Comparison of ENCODE assay signal across 17 cellular contexts in genomic region chr3:127639173-127640030, GRCh38. TPM values are rescaled to one million over a fixed set of nuclear protein-coding genes. Genes with fewer than 3 reads are reported as not detected.
A peak's percentile ranks its signal among the peaks of the same experiment; 100 is the strongest.
DNase-seq lines count a peak whose midpoint lies in the region; ATAC-seq, FAIRE-seq and TF ChIP-seq lines count a peak whose summit lies in the region.
"Had no signal": no experiment of that assay in that cellular context is flagged by ENCODE, and none has a peak within 500 bp of the region (broad histone marks: within the 10 kb centered on the region; RNA-seq: fewer than 3 reads in every experiment).

No MANE protein-coding gene starts in this region.

- peaks cover 2% of the 10 kb centered on the region for H3K27me3 Mint-ChIP-seq in astrocyte (ENCODE audit: low read depth, unreplicated experiment)
- H3K27me3 Mint-ChIP-seq: B cell, T-helper 17 cell had no signal

- no peak for ATAC-seq in GM18873 (IDR thresholded peaks at IDR 0.05; ENCODE audit: low FRiP score, unreplicated experiment)
- ATAC-seq in heart right ventricle: no peak
- ATAC-seq: HepG2, T-helper 17 cell, upper lobe of right lung had no signal

- peaks cover 30% of the 10 kb centered on the region for H3K4me1 Mint-ChIP-seq in astrocyte (ENCODE audit: low read depth, unreplicated experiment)
- H3K4me1 Mint-ChIP-seq: B cell had no signal

- H3K4me3 Mint-ChIP-seq in astrocyte (ENCODE audit: unreplicated experiment): peak overlapping the region; percentile 41
- H3K4me3 Mint-ChIP-seq: B cell, T-helper 17 cell had no signal

- DNase-seq in AG20443 (ENCODE audit: low spot score): peak; percentile 72
- peak; percentile 65 for DNase-seq in HT1080 (ENCODE audit: low read depth)
- peak; percentile 18 for DNase-seq in astrocyte (ENCODE audit: low read depth)
- DNase-seq in islet precursor cell: peak; percentile 92
- DNase-seq in GM19240 (ENCODE audit: insufficient read length, low spot score): no peak
- DNase-seq in uterus: no peak
- no peak for DNase-seq in heart right ventricle
- DNase-seq: activated CD4-positive, alpha-beta T cell treated with anti-CD3 and anti-CD28 coated beads, Interleukin-2, amount 50 U/mL, for 4 hours; activated naive CD4-positive, alpha-beta T cell; left ventricle myocardium inferior; NCI-H187; stimulated activated CD4-positive, alpha-beta T cell treated with anti-CD3 and anti-CD28 coated beads, Interleukin-12 subunit alpha, Interleukin-12 subunit beta, amount 100 ng/mL, for 4 hours; T-helper 17 cell; upper lobe of right lung had no signal

- peaks cover 10% of the 10 kb centered on the region for H3K4me1 ChIP-seq in astrocyte (ENCODE audit: insufficient read depth, low read length)
- no peaks in the 10 kb centered on the region for H3K4me1 ChIP-seq in uterus
- H3K4me1 ChIP-seq in heart right ventricle: no peaks in the 10 kb centered on the region
- H3K4me1 ChIP-seq: left ventricle myocardium inferior, upper lobe of right lung had no signal

- no peaks in the 10 kb centered on the region for H3K9me3 Mint-ChIP-seq in astrocyte (ENCODE audit: unreplicated experiment)

- intact Hi-C loops in uterus (cut with DNase I; ENCODE audit: low total_unique reads): no loop called here
- intact Hi-C loops in heart right ventricle (cut with DNase I): no loop called here

- no peak overlapping the region for H3K9ac ChIP-seq in astrocyte (ENCODE audit: low read length)

- H3K27ac ChIP-seq in astrocyte (ENCODE audit: low read depth, low read length) (no peak overlapping the region), uterus (no peak overlapping the region), heart right ventricle (no peak overlapping the region)
- H3K27ac ChIP-seq: left ventricle myocardium inferior, upper lobe of right lung had no signal

- no peaks in the 10 kb centered on the region for H3K27me3 ChIP-seq in astrocyte (ENCODE audit: insufficient read depth, low read length)
- H3K27me3 ChIP-seq in uterus: no peaks in the 10 kb centered on the region
- peaks cover 0 to 5% (median 0%) of the 10 kb centered on the region in 7 donors for H3K27me3 ChIP-seq in heart right ventricle
- H3K27me3 ChIP-seq: upper lobe of right lung had no signal

- no peak overlapping the region for H2AFZ ChIP-seq in astrocyte (ENCODE audit: low read depth, low read length)

- no peaks in the 10 kb centered on the region for H3K79me2 ChIP-seq in astrocyte (ENCODE audit: insufficient read depth, low read length)

- no peaks in the 10 kb centered on the region for H3K36me3 Mint-ChIP-seq in astrocyte (ENCODE audit: low read depth, unreplicated experiment)

- H3K36me3 ChIP-seq in astrocyte (ENCODE audit: insufficient read depth, low read length): no peaks in the 10 kb centered on the region
- no peaks in the 10 kb centered on the region for H3K36me3 ChIP-seq in uterus
- no peaks in the 10 kb centered on the region for H3K36me3 ChIP-seq in heart right ventricle
- H3K36me3 ChIP-seq: left ventricle myocardium inferior, upper lobe of right lung had no signal

- no peak for FAIRE-seq in astrocyte (lab: Jason Lieb, UNC)
- FAIRE-seq: HepG2 had no signal

- H4K20me1 ChIP-seq in astrocyte (ENCODE audit: insufficient read depth, low read length): no peaks in the 10 kb centered on the region

- H3K4me2 ChIP-seq in astrocyte (ENCODE audit: low read length): peak overlapping the region; percentile 3

- H3K4me3 ChIP-seq in astrocyte (ENCODE audit: insufficient read depth, low read depth, low read length): no peak overlapping the region
- H3K4me3 ChIP-seq in uterus: no peak overlapping the region
- no peak overlapping the region for H3K4me3 ChIP-seq in heart right ventricle
- H3K4me3 ChIP-seq: left ventricle myocardium inferior, upper lobe of right lung had no signal

- TF ChIP-seq CTCF in astrocyte (IDR thresholded peaks at IDR 0.05; ENCODE audit: insufficient read depth, low read depth, low read length): no peak
- TF ChIP-seq CTCF in uterus (IDR thresholded peaks at IDR 0.05): no peak
- TF ChIP-seq CTCF in heart right ventricle (IDR thresholded peaks at IDR 0.05): no peak

- H3K27ac Mint-ChIP-seq in astrocyte (ENCODE audit: unreplicated experiment): peak overlapping the region; percentile 42
- H3K27ac Mint-ChIP-seq: B cell, T-helper 17 cell had no signal

- H3K9me3 ChIP-seq in astrocyte (ENCODE audit: insufficient read depth, low read depth, low read length) (no peaks in the 10 kb centered on the region), uterus (no peaks in the 10 kb centered on the region), heart right ventricle (no peaks in the 10 kb centered on the region)
- H3K9me3 ChIP-seq: left ventricle myocardium inferior, upper lobe of right lung had no signal

- 87 to 97% methylated on average over 4 of the region's 4 CpGs for WGBS in heart right ventricle, 2 donors

- no peak for TF ChIP-seq POLR2A in uterus (IDR thresholded peaks at IDR 0.05)

RNA-seq across cellular contexts. Expression of gene PODXL2, which starts 10.4 kb away (rescaled TPM):
- 71.8 and 73.2 TPM in 2 replicates for total RNA-seq in HT1080 (2014; rRNA removed; shearing (Covaris generic))
- polyA plus RNA-seq in HT1080 (2015; cell fraction: cytosol; rRNA removed): 66.2 and 78.3 TPM in 2 replicates
- 58.4 and 60.7 TPM in 2 replicates for polyA plus RNA-seq in HT1080 (2015; cell fraction: nucleus; rRNA removed)
- 14.5 and 15.5 TPM in 2 replicates for total RNA-seq in astrocyte
- total RNA-seq in uterus: 10 to 100 TPM in 1 of 4 donors, 1 to 10 TPM in 1, not detected in 2; 1.5 to 13.5 TPM
- 1 to 10 TPM in 9 of 10 donors, under 1 TPM in 1; 0.42 to 4.0 (median 1.5) TPM for total RNA-seq in heart right ventricle
- 1 to 10 TPM in 1 of 2 donors, under 1 TPM in 1; 0.66 to 2.2 TPM for polyA plus RNA-seq in heart right ventricle

RNA-seq across cellular contexts. Expression of gene ABTB1, which starts 33.4 kb away (rescaled TPM):
- total RNA-seq in HT1080 (2014; rRNA removed; shearing (Covaris generic)): 6.6 and 16.8 TPM in 2 replicates
- 28.9 and 31.7 TPM in 2 replicates for polyA plus RNA-seq in HT1080 (2015; cell fraction: cytosol; rRNA removed)
- polyA plus RNA-seq in HT1080 (2015; cell fraction: nucleus; rRNA removed): 137 and 138 TPM in 2 replicates
- total RNA-seq in astrocyte (11.6 and 11.8 TPM in 2 replicates), uterus (10 to 100 TPM; 14.4 to 42.8 (median 28.8) TPM), heart right ventricle (10 to 100 TPM; 19.6 to 47.9 (median 23.9) TPM)
- polyA plus RNA-seq in heart right ventricle: 10 to 100 TPM; 36.0 to 56.3 TPM

RNA-seq across cellular contexts. Expression of gene MCM2, which starts 41.2 kb away (rescaled TPM):
- total RNA-seq in HT1080 (2014; rRNA removed; shearing (Covaris generic)): 227 and 228 TPM in 2 replicates
- 88.2 and 90.7 TPM in 2 replicates for polyA plus RNA-seq in HT1080 (2015; cell fraction: cytosol; rRNA removed)
- 168 and 183 TPM in 2 replicates for polyA plus RNA-seq in HT1080 (2015; cell fraction: nucleus; rRNA removed)
- total RNA-seq in astrocyte (8.4 and 11.9 TPM in 2 replicates), uterus (10 to 100 TPM in 2 of 4 donors, 1 to 10 TPM in 2; 5.9 to 80.3 (median 15.7) TPM), heart right ventricle (10 to 100 TPM in 2 of 10 donors, 1 to 10 TPM in 8; 4.1 to 10.9 (median 7.0) TPM)
- 1 to 10 TPM; 1.1 to 3.6 TPM for polyA plus RNA-seq in heart right ventricle

RNA-seq across cellular contexts. Expression of gene TPRA1, which starts 48.9 kb away (rescaled TPM):
- total RNA-seq in HT1080 (2014; rRNA removed; shearing (Covaris generic)): 65.7 and 72.7 TPM in 2 replicates
- polyA plus RNA-seq in HT1080 (2015; cell fraction: cytosol; rRNA removed): 41.2 and 45.6 TPM in 2 replicates
- polyA plus RNA-seq in HT1080 (2015; cell fraction: nucleus; rRNA removed): 49.7 and 56.4 TPM in 2 replicates
- total RNA-seq in astrocyte (24.6 and 24.9 TPM in 2 replicates), uterus (10 to 100 TPM; 22.4 to 72.5 (median 37.7) TPM), heart right ventricle (10 to 100 TPM; 11.0 to 24.2 (median 16.3) TPM)
- polyA plus RNA-seq in heart right ventricle: 10 to 100 TPM; 19.5 to 26.0 TPM

Comparison
In these comparisons a context has a peak if more than half of its experiments do, and no peak if none do; other contexts are left out.
1. DNase-seq: peak in AG20443 (single experiment), HT1080 (single experiment), astrocyte (single experiment) and islet precursor cell (single experiment); none in GM19240 (single experiment), uterus (0 of 2) and heart right ventricle (0 of 2).